In the genomic region with DNA sequence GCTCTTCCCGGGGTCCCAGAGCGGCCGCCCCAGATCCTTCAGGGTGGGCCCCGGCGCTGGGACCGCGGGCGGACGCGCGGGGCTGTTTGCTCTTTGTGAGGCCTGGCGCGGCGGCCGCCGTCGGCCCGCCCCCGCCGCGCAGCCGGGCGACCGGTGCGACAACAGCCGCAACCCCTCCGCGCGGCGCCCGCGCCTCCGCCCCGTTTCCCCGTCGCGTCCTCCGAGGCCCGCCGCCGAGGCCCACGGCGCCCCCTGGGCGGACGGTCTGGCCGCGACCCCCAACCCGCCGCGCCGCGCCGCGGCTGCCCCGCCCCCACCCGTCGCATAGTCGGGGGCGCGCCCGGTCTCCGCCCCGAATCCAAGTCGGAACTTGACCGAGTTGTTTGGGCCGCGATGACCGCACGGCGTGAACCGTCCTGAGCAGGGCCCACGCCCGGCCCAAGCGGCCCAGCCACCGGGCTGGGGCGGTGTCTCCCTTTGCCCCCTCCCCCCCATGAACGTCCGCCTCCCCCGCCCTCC, we compare ENCODE assay signal across 8 cellular contexts. TPM values are rescaled to one million over a fixed set of nuclear protein-coding genes. Genes with fewer than 3 reads are reported as not detected.
DNase-seq lines count a peak whose midpoint lies in the region; ATAC-seq and TF ChIP-seq lines count a peak whose summit lies in the region.

No MANE protein-coding gene starts in this region.

- peaks cover 12% of the 10 kb centered on the region for H3K27me3 Mint-ChIP-seq in brain

- WGBS in right lobe of liver (ENCODE audit: insufficient coverage, low coverage, low lambda C conversion rate, missing lambda C conversion rate): no CpG with 5 or more reads among the region's 79 CpGs
- no CpG with 5 or more reads among the region's 79 CpGs for WGBS in suprapubic skin

- peaks cover 0 to 25% (median 15%) of the 10 kb centered on the region in 4 donors for H3K4me1 ChIP-seq in right lobe of liver
- peaks cover 47% of the 10 kb centered on the region for H3K4me1 ChIP-seq in suprapubic skin

- peak overlapping the region in 4 of 5 experiments; percentile 86 to 93 (median 88) for H3K4me3 Mint-ChIP-seq in brain

- H3K36me3 ChIP-seq in right lobe of liver: no peaks in the 10 kb centered on the region
- H3K36me3 ChIP-seq in suprapubic skin: no peaks in the 10 kb centered on the region

- no peak for TF ChIP-seq POLR2A in NB4 (IDR thresholded peaks at IDR 0.05; ENCODE audit: extremely low read depth, insufficient read length)
- no peak for TF ChIP-seq POLR2A in right lobe of liver (IDR thresholded peaks at IDR 0.05)
- TF ChIP-seq POLR2A in suprapubic skin (IDR thresholded peaks at IDR 0.05): no peak

- peaks cover 35% of the 10 kb centered on the region for H3K36me3 Mint-ChIP-seq in brain

- H3K9me3 Mint-ChIP-seq in brain: no peaks in the 10 kb centered on the region

- ATAC-seq in GM19438 (IDR thresholded peaks at IDR 0.05; ENCODE audit: low read depth, unreplicated experiment) (peak; percentile 3), right lobe of liver (peak; percentile 2 to 16 (median 4)), GM19463 (IDR thresholded peaks at IDR 0.05; ENCODE audit: unreplicated experiment) (no peak)

- no peak for DNase-seq in AG09309 (ENCODE audit: low read depth)
- DNase-seq in NB4 (ENCODE audit: low read depth): no peak
- peak in 1 of 3 donors; percentile 65 for DNase-seq in right lobe of liver
- DNase-seq in suprapubic skin (ENCODE audit: low spot score in 2 of 2): no peak
- DNase-seq in GM19240 (ENCODE audit: insufficient read length, low spot score): no peak

- TF ChIP-seq CTCF in AG09309 (IDR thresholded peaks at IDR 0.05; ENCODE audit: control insufficient read depth, insufficient read depth, low read depth, low read length, missing control alignments): no peak
- no peak for TF ChIP-seq CTCF in NB4 (IDR thresholded peaks at IDR 0.05; ENCODE audit: low read depth, low read length)
- TF ChIP-seq CTCF in brain (conservative IDR thresholded peaks at IDR 0.05): no peak
- no peak for TF ChIP-seq CTCF in right lobe of liver (IDR thresholded peaks at IDR 0.05)
- no peak for TF ChIP-seq CTCF in suprapubic skin (IDR thresholded peaks at IDR 0.05)

- TF ChIP-seq EP300 in suprapubic skin (IDR thresholded peaks at IDR 0.05): no peak

- intact Hi-C loops in right lobe of liver (cut with DNase I): no loop called here

- H3K9me3 ChIP-seq in right lobe of liver: no peaks in the 10 kb centered on the region
- H3K9me3 ChIP-seq in suprapubic skin: no peaks in the 10 kb centered on the region

- no peak overlapping the region for H3K27ac Mint-ChIP-seq in brain

- H3K4me3 ChIP-seq in AG09309 (ENCODE audit: control insufficient read depth, low read depth, low read length) (peak overlapping the region; percentile 75), NB4 (ENCODE audit: low read depth, low read length) (peak overlapping the region; percentile 60), right lobe of liver (peak overlapping the region; percentile 75 to 91 (median 84)), suprapubic skin (peak overlapping the region; percentile 76)

- peaks cover 53% of the 10 kb centered on the region for H3K4me1 Mint-ChIP-seq in brain

- no peaks in the 10 kb centered on the region for H3K27me3 ChIP-seq in right lobe of liver
- H3K27me3 ChIP-seq in suprapubic skin: no peaks in the 10 kb centered on the region

- H3K27ac ChIP-seq in right lobe of liver (peak overlapping the region; percentile 94 to 99 (median 99)), suprapubic skin (peak overlapping the region; percentile 98)

RNA-seq across cellular contexts. Expression of gene YPEL5, which starts 0.4 kb away (rescaled TPM):
- 36.9 TPM for polyA plus RNA-seq in brain (ENCODE audit: insufficient read depth, low read depth, low replicate concordance)
- total RNA-seq in right lobe of liver (10 to 100 TPM; 22.7 to 49.2 (median 39.6) TPM), suprapubic skin (100 to 1,000 TPM; 102 to 129 (median 109) TPM)
